Comparison of ENCODE assay signal across 1 cellular context in the genomic region with DNA sequence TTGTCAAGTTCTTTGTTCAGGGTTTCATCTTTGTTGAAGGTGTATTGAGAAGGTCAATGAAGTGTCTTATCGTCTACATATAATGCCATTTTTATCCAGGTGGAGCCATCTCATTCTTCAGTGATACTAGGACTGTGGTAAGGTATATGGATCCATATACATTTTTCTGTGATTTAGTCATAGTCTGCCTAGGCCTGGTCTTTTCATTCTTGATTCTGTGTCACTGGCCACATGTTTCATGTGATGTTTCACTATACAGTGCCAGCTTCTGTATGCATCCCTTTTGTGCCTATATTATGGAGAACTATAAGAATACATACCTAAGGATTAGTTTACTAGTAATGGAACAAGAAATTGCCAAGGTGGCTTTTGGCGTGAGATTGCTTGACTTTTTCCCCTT.
TF ChIP-seq lines count a peak whose summit lies in the region.

No MANE protein-coding gene starts in this region.

TF ChIP-seq in K562, 482 proteins besides CTCF, POLR2A, EP300 and RAD21:
- TF ChIP-seq ZKSCAN8 (CRISPR knock-in tag; IDR thresholded peaks at IDR 0.05) (no peak), BRF1 (IDR thresholded peaks at IDR 0.05; ENCODE audit: borderline replicate concordance, extremely low read depth, insufficient read length) (no peak), ZNF23 (CRISPR knock-in tag; IDR thresholded peaks at IDR 0.05) (no peak), ZNF384 (IDR thresholded peaks at IDR 0.05; ENCODE audit: low read depth, low read length) (no peak), MYNN (IDR thresholded peaks at IDR 0.05) (no peak), MYNN (CRISPR knock-in tag; IDR thresholded peaks at IDR 0.05) (no peak), WHSC1 (IDR thresholded peaks at IDR 0.05; ENCODE audit: low read length) (no peak), RB1 (IDR thresholded peaks at IDR 0.05; ENCODE audit: low read depth) (no peak), CREB1 (IDR thresholded peaks at IDR 0.05) (no peak), CREB1 (CRISPR knock-in tag; IDR thresholded peaks at IDR 0.05) (no peak), SOX6 (IDR thresholded peaks at IDR 0.05) (no peak), ZBTB5 (IDR thresholded peaks at IDR 0.05) (no peak), PTTG1 (tag; IDR thresholded peaks at IDR 0.05; ENCODE audit: low read depth) (no peak)
- TF ChIP-seq, protein P1, sequence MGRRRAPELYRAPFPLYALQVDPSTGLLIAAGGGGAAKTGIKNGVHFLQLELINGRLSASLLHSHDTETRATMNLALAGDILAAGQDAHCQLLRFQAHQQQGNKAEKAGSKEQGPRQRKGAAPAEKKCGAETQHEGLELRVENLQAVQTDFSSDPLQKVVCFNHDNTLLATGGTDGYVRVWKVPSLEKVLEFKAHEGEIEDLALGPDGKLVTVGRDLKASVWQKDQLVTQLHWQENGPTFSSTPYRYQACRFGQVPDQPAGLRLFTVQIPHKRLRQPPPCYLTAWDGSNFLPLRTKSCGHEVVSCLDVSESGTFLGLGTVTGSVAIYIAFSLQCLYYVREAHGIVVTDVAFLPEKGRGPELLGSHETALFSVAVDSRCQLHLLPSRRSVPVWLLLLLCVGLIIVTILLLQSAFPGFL (CRISPR knock-in tag; IDR thresholded peaks at IDR 0.05), result no peak
